21 cellular contexts compared by ENCODE assay signal in the genomic region with DNA sequence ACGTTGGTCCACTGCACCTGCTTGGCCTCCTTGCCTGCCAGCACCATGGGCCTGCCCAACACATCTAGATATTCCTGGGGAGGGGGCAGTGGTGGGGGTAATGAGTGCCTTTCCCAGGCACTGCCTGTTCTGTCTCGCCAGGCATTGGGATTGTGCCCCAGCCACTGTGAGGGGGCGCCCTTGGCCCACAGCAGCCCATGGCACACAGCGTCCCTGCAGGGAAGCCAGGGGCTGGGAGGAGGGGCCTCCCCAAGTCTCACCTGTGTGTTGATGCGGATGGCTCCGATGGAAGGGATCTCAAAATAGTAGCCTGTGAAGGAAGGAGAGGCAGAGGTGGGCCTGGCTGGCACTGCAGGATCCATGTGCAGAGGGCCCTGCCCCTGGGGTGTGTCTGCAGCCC. TPM values are rescaled to one million over a fixed set of nuclear protein-coding genes. Genes with fewer than 3 reads are reported as not detected.
A peak's percentile ranks its signal among the peaks of the same experiment; 100 is the strongest.
DNase-seq lines count a peak whose midpoint lies in the region; ATAC-seq, FAIRE-seq and TF ChIP-seq lines count a peak whose summit lies in the region.
"Had no signal": no experiment of that assay in that cellular context is flagged by ENCODE, and none has a peak within 500 bp of the region (broad histone marks: within the 10 kb centered on the region; RNA-seq: fewer than 3 reads in every experiment).

No MANE protein-coding gene starts in this region.

- no peak overlapping the region for H4K8ac ChIP-seq in H9 (replicated peaks; ENCODE audit: insufficient read length, low read depth, low read length)

- DNase-seq in H9, result no peak
- DNase-seq in PC-3, result no peak
- no peak for DNase-seq in endothelial cell (ENCODE audit: low spot score)
- no peak for DNase-seq in stimulated activated effector memory CD8-positive, alpha-beta T cell treated with anti-CD3 and anti-CD28 coated beads, Interleukin-12 subunit alpha, Interleukin-12 subunit beta, amount 100 ng/mL, for 72 hours (ENCODE audit: low spot score in 2 of 2)
- no peak for DNase-seq in small intestine
- DNase-seq in NCI-H2171 (lab: John Stamatoyannopoulos, UW), result no peak
- DNase-seq: CD8-positive, alpha-beta T cell; COR-L47; DMS153; DMS79 treated with DMSO at 0.1 percent for 48 hours; EL; HFFc6 had no signal

- no peak overlapping the region for H3K18ac ChIP-seq in H9 (ENCODE audit: insufficient read length, low read depth, low read length)

- H3K4me3 Mint-ChIP-seq in H9, result no peak overlapping the region
- peak overlapping the region; percentile 22 for H3K4me3 Mint-ChIP-seq in endothelial cell (ENCODE audit: unreplicated experiment)
- H3K4me3 Mint-ChIP-seq in stimulated activated effector memory CD8-positive, alpha-beta T cell treated with anti-CD3 and anti-CD28 coated beads, Interleukin-12 subunit alpha, Interleukin-12 subunit beta, amount 100 ng/mL, for 72 hours, result no peak overlapping the region
- H3K4me3 Mint-ChIP-seq: CD14-positive monocyte; CD8-positive, alpha-beta T cell; HFFc6 had no signal

- H3T11ph ChIP-seq in H9 (ENCODE audit: low read length), result no peak overlapping the region

- H3F3A ChIP-seq in PC-3 (ENCODE audit: low read length, unreplicated experiment), result no peaks in the 10 kb centered on the region

- H3K27me3 ChIP-seq in H9 (ENCODE audit: insufficient read depth, low read length) (no peaks in the 10 kb centered on the region), PC-3 (ENCODE audit: low read length) (no peaks in the 10 kb centered on the region), small intestine (ENCODE audit: control insufficient read depth in 2 of 2, insufficient read depth in 2 of 2, low read length in 2 of 2) (no peaks in the 10 kb centered on the region)

- H3K79me2 ChIP-seq in H9 (ENCODE audit: insufficient read depth, low read length) (no peaks in the 10 kb centered on the region), PC-3 (ENCODE audit: low read length) (no peaks in the 10 kb centered on the region)

- no peak overlapping the region for H3K23ac ChIP-seq in H9 (ENCODE audit: insufficient read length, low read depth, low read length)

- peaks cover 0 to 4% (median 0%) of the 10 kb centered on the region in 3 experiments; a peak in 1 of 7 replicates for H3K36me3 Mint-ChIP-seq in H9 (ENCODE audit: insufficient read depth in 1 of 3, low read depth in 3 of 3)
- H3K36me3 Mint-ChIP-seq in endothelial cell (ENCODE audit: low read depth, unreplicated experiment), result no peaks in the 10 kb centered on the region
- peaks cover 7% of the 10 kb centered on the region for H3K36me3 Mint-ChIP-seq in stimulated activated effector memory CD8-positive, alpha-beta T cell treated with anti-CD3 and anti-CD28 coated beads, Interleukin-12 subunit alpha, Interleukin-12 subunit beta, amount 100 ng/mL, for 72 hours
- H3K36me3 Mint-ChIP-seq: CD14-positive monocyte; CD8-positive, alpha-beta T cell had no signal

- H4K5ac ChIP-seq in H9 (ENCODE audit: insufficient read length, low read depth, low read length), result no peak overlapping the region

- peaks cover 2% of the 10 kb centered on the region for H4K20me1 ChIP-seq in H9 (ENCODE audit: control insufficient read depth, insufficient read depth, insufficient read length)
- no peaks in the 10 kb centered on the region for H4K20me1 ChIP-seq in PC-3 (ENCODE audit: low read length)

- H3K9ac ChIP-seq in H9 (ENCODE audit: extremely low read depth, insufficient read length, low read length), result no peak overlapping the region
- H3K9ac ChIP-seq in PC-3 (ENCODE audit: low read length), result no peak overlapping the region

- H2BK120ac ChIP-seq in H9 (ENCODE audit: low read depth, low read length, poor library complexity, severe bottlenecking), result no peak overlapping the region

- no peak overlapping the region for H2AFZ ChIP-seq in H9 (ENCODE audit: low read length)
- H2AFZ ChIP-seq in PC-3 (ENCODE audit: low read length), result no peak overlapping the region

- no peaks in the 10 kb centered on the region for H3K4me1 ChIP-seq in H9 (ENCODE audit: insufficient read depth, low read length)
- H3K4me1 ChIP-seq in PC-3 (ENCODE audit: insufficient read depth, low read length), result no peaks in the 10 kb centered on the region
- H3K4me1 ChIP-seq in small intestine (ENCODE audit: control insufficient read depth in 2 of 2, insufficient read depth in 1 of 2, low read depth in 1 of 2, low read length in 1 of 2), result no peaks in the 10 kb centered on the region
- H3K4me1 ChIP-seq: A549, HAP-1 had no signal

- H3K9me3 Mint-ChIP-seq in H9 (no peaks in the 10 kb centered on the region), endothelial cell (ENCODE audit: unreplicated experiment) (no peaks in the 10 kb centered on the region)
- H3K9me3 Mint-ChIP-seq in stimulated activated effector memory CD8-positive, alpha-beta T cell treated with anti-CD3 and anti-CD28 coated beads, Interleukin-12 subunit alpha, Interleukin-12 subunit beta, amount 100 ng/mL, for 72 hours, result no peaks in the 10 kb centered on the region
- H3K9me3 Mint-ChIP-seq: CD14-positive monocyte; CD8-positive, alpha-beta T cell; HFFc6 had no signal

- TF ChIP-seq CTCF in H9 (conservative IDR thresholded peaks at IDR 0.05) (peak; percentile 44), PC-3 (conservative IDR thresholded peaks at IDR 0.05; ENCODE audit: low read depth, low read length) (0 out of 2 replicates have a peak, but pooled peaks have one; percentile 11), endothelial cell (IDR thresholded peaks at IDR 0.05; ENCODE audit: unreplicated experiment) (no peak)

- no peak overlapping the region for H2BK15ac ChIP-seq in H9 (ENCODE audit: low read depth, low read length)

- H3K79me1 ChIP-seq in H9 (ENCODE audit: insufficient read depth, low read depth, low read length, poor library complexity, severe bottlenecking), result no peaks in the 10 kb centered on the region

- H3K4me2 ChIP-seq in H9 (ENCODE audit: insufficient read depth, insufficient read length, low read length), result no peak overlapping the region
- H3K4me2 ChIP-seq in PC-3 (ENCODE audit: low read length), result no peak overlapping the region
- H3K4me2 ChIP-seq: A549 had no signal

- no peak overlapping the region for H2AK5ac ChIP-seq in H9 (ENCODE audit: insufficient read length, low read length)

- H3K9me3 ChIP-seq in H9 (ENCODE audit: control insufficient read depth, low read depth, low read length) (no peaks in the 10 kb centered on the region), PC-3 (ENCODE audit: low read length) (no peaks in the 10 kb centered on the region), small intestine (ENCODE audit: control insufficient read depth, low read depth) (no peaks in the 10 kb centered on the region)
- H3K9me3 ChIP-seq: A549, HAP-1 had no signal

- no peak overlapping the region for H3K14ac ChIP-seq in H9 (ENCODE audit: insufficient read depth, low read length)

- H4K91ac ChIP-seq in H9 (ENCODE audit: insufficient read length, low read depth, low read length), result no peak overlapping the region

- CTCF ChIA-PET in PC-3 (lab: Charles Lee), result no interaction called here

- no peaks in the 10 kb centered on the region for H3K9me2 ChIP-seq in PC-3 (replicated peaks; ENCODE audit: low read length)

- H3K27me3 Mint-ChIP-seq in H9 (ENCODE audit: low read depth), result peaks cover 3% of the 10 kb centered on the region
- peaks cover 11% of the 10 kb centered on the region for H3K27me3 Mint-ChIP-seq in endothelial cell (ENCODE audit: unreplicated experiment)

- intact Hi-C loops in PC-3 (cut with micrococcal nuclease), result no loop called here

- H2BK12ac ChIP-seq in H9 (ENCODE audit: insufficient read length, low read depth, low read length), result no peak overlapping the region

- no peak overlapping the region for H2BK20ac ChIP-seq in H9 (ENCODE audit: low read depth, low read length, poor library complexity, severe bottlenecking)

- no peak for ATAC-seq in PC-3
- ATAC-seq in stimulated activated effector memory CD8-positive, alpha-beta T cell treated with anti-CD3 and anti-CD28 coated beads, Interleukin-12 subunit alpha, Interleukin-12 subunit beta, amount 100 ng/mL, for 72 hours, result no peak
- no peak for ATAC-seq in GM21515 (IDR thresholded peaks at IDR 0.05; ENCODE audit: unreplicated experiment)
- ATAC-seq: A549; CD8-positive, alpha-beta T cell had no signal

- POLR2A ChIA-PET in PC-3 (lab: Charles Lee; ENCODE audit: unreplicated experiment), result no interaction called here

- H3K36me3 ChIP-seq in PC-3 (ENCODE audit: low read depth, low read length) (no peaks in the 10 kb centered on the region), small intestine (ENCODE audit: control insufficient read depth in 2 of 2, insufficient read depth in 2 of 2, low read length in 2 of 2) (no peaks in the 10 kb centered on the region)
- H3K36me3 ChIP-seq: HAP-1 had no signal

- H3K4me1 Mint-ChIP-seq in H9 (peaks cover 11 to 38% of the 10 kb centered on the region in 2 experiments; a peak in 3 of 4 replicates), endothelial cell (ENCODE audit: unreplicated experiment) (peaks cover 5% of the 10 kb centered on the region)
- H3K4me1 Mint-ChIP-seq in stimulated activated effector memory CD8-positive, alpha-beta T cell treated with anti-CD3 and anti-CD28 coated beads, Interleukin-12 subunit alpha, Interleukin-12 subunit beta, amount 100 ng/mL, for 72 hours, result peaks cover 15% of the 10 kb centered on the region
- H3K4me1 Mint-ChIP-seq: CD14-positive monocyte had no signal

- no peak overlapping the region for H3K27ac ChIP-seq in H9 (ENCODE audit: insufficient read length, low read depth, low read length)
- no peak overlapping the region for H3K27ac ChIP-seq in PC-3 (ENCODE audit: low read length)
- H3K27ac ChIP-seq in small intestine (ENCODE audit: low read depth in 1 of 2, low read length in 1 of 2), result no peak overlapping the region
- H3K27ac ChIP-seq: A549, HL-60 had no signal

- H3K4me3 ChIP-seq in PC-3 (ENCODE audit: low read length) (no peak overlapping the region), small intestine (ENCODE audit: low read depth in 1 of 2, low read length in 2 of 2) (no peak overlapping the region)
- H3K4me3 ChIP-seq: A549, HAP-1, K562 had no signal

- no peak overlapping the region for H2BK5ac ChIP-seq in H9 (ENCODE audit: insufficient read length, low read length)

- no peak overlapping the region for H3K56ac ChIP-seq in H9 (ENCODE audit: insufficient read length, low read depth, low read length)

- no peak for FAIRE-seq in small intestine (lab: Jason Lieb, UNC)
- FAIRE-seq: A549, D721Med, G401.6, GM19239, K562 had no signal

- H3K27ac Mint-ChIP-seq in H9 (no peak overlapping the region; a peak in 1 of 7 replicates), endothelial cell (ENCODE audit: unreplicated experiment) (no peak overlapping the region)
- H3K27ac Mint-ChIP-seq in stimulated activated effector memory CD8-positive, alpha-beta T cell treated with anti-CD3 and anti-CD28 coated beads, Interleukin-12 subunit alpha, Interleukin-12 subunit beta, amount 100 ng/mL, for 72 hours, result peak overlapping the region; percentile 57
- H3K27ac Mint-ChIP-seq: CD14-positive monocyte; CD8-positive, alpha-beta T cell; HFFc6 had no signal

- no peaks in the 10 kb centered on the region for H3K23me2 ChIP-seq in H9 (ENCODE audit: insufficient read length, low read depth, low read length, poor library complexity, severe bottlenecking)

- no TSS peak for BruUV-seq in PC-3 (replicated peaks; lab: Mats Ljungman, UMichigan)

- no peak overlapping the region for H3K4ac ChIP-seq in H9 (ENCODE audit: low read depth, low read length)

- no CpG with 5 or more reads among the region's 6 CpGs for WGBS in H9 (ENCODE audit: extremely low coverage, insufficient read length, low lambda C conversion rate)
- WGBS in small intestine, 3 donors, result 75 to 94% (median 81%) methylated on average over 6 of the region's 6 CpGs

RNA-seq across cellular contexts. Expression of gene TMEM115, which starts 18.7 kb away (rescaled TPM):
- total RNA-seq in H9 (2021) (32.3 and 34.0 TPM in 2 replicates), PC-3 (2014; rRNA removed) (54.9 and 56.6 TPM in 2 replicates), endothelial cell (ENCODE audit: unreplicated experiment) (44.9 TPM)
- polyA plus RNA-seq in small intestine, result 10 to 100 TPM; 24.8 to 34.2 (median 27.8) TPM

RNA-seq across cellular contexts. Expression of gene CYB561D2, which starts 27.4 kb away (rescaled TPM):
- 16.8 and 19.0 TPM in 2 replicates for total RNA-seq in H9 (2021)
- total RNA-seq in PC-3 (2014; rRNA removed), result 37.1 and 44.3 TPM in 2 replicates
- total RNA-seq in endothelial cell (ENCODE audit: unreplicated experiment), result 5.5 TPM
- 10 to 100 TPM; 30.5 to 39.1 (median 31.3) TPM for polyA plus RNA-seq in small intestine

RNA-seq across cellular contexts. Expression of gene NPRL2, which starts 27.4 kb away (rescaled TPM):
- total RNA-seq in H9 (2021), result 23.0 and 23.4 TPM in 2 replicates
- 40.9 and 56.9 TPM in 2 replicates for total RNA-seq in PC-3 (2014; rRNA removed)
- 18.0 TPM for total RNA-seq in endothelial cell (ENCODE audit: unreplicated experiment)
- 10 to 100 TPM; 16.2 to 31.8 (median 21.3) TPM for polyA plus RNA-seq in small intestine

RNA-seq across cellular contexts. Expression of gene ZMYND10, which starts 32.5 kb away (rescaled TPM):
- total RNA-seq in H9 (2021) (0.61 and 1.4 TPM in 2 replicates), PC-3 (2014; rRNA removed) (1.6 and 3.9 TPM in 2 replicates), endothelial cell (ENCODE audit: unreplicated experiment) (not detected)
- 1 to 10 TPM in 2 of 3 donors, under 1 TPM in 1; 0.76 to 2.5 (median 1.6) TPM for polyA plus RNA-seq in small intestine

RNA-seq across cellular contexts. Expression of gene RASSF1, which starts 37.4 kb away (rescaled TPM):
- 15.1 and 15.8 TPM in 2 replicates for total RNA-seq in H9 (2021)
- 20.0 and 21.4 TPM in 2 replicates for total RNA-seq in PC-3 (2014; rRNA removed)
- 14.8 TPM for total RNA-seq in endothelial cell (ENCODE audit: unreplicated experiment)
- polyA plus RNA-seq in small intestine, result 10 to 100 TPM; 19.7 to 39.0 (median 32.7) TPM
